9 cellular contexts compared by ENCODE assay signal in genomic region chr14:59964251-59965007, GRCh38. TPM values are rescaled to one million over a fixed set of nuclear protein-coding genes. Genes with fewer than 3 reads are reported as not detected.
DNase-seq lines count a peak whose midpoint lies in the region; ATAC-seq and TF ChIP-seq lines count a peak whose summit lies in the region.
"Had no signal": no experiment of that assay in that cellular context is flagged by ENCODE, and none has a peak within 500 bp of the region (broad histone marks: within the 10 kb centered on the region; RNA-seq: fewer than 3 reads in every experiment).

No MANE protein-coding gene starts in this region.

- H3K4me3 ChIP-seq in HCT116 (replicated peaks in 1 of 2; ENCODE audit: low read depth in 1 of 2, low read length in 2 of 2) (no peak overlapping the region), ovary (no peak overlapping the region)

- peak overlapping the region; percentile 86 to 99 (median 88) for H3K4me3 Mint-ChIP-seq in naive thymus-derived CD8-positive, alpha-beta T cell

- peak overlapping the region; percentile 89 to 98 (median 95) for H3K27ac Mint-ChIP-seq in naive thymus-derived CD8-positive, alpha-beta T cell

- H3K27me3 ChIP-seq in HCT116 (ENCODE audit: insufficient read depth, low read length) (no peaks in the 10 kb centered on the region), ovary (no peaks in the 10 kb centered on the region)

- H3K4me2 ChIP-seq in HCT116 (ENCODE audit: low read length): no peak overlapping the region

- POLR2A ChIA-PET in HCT116 (lab: Charles Lee): no interaction called here
- POLR2A ChIA-PET in naive thymus-derived CD8-positive, alpha-beta T cell (lab: Charles Lee): interaction anchor here (1.0 to 2.8 kb wide), 8 partner anchors 84 to 284 kb away, joined by 3 to 14 read pairs (median 6); partner anchors contain the start of genes DHRS7, PCNX4 and PPM1A

- no peak for TF ChIP-seq EP300 in ovary (IDR thresholded peaks at IDR 0.05)

- 0 out of 2 replicates have a peak, but pooled peaks cover 3% of the 10 kb centered on the region for H3K9me2 ChIP-seq in HCT116 (ENCODE audit: insufficient read depth)

- no peak for TF ChIP-seq RAD21 in HCT116 (IDR thresholded peaks at IDR 0.05; ENCODE audit: low read depth)

- H3K9me3 ChIP-seq in HCT116 (ENCODE audit: control insufficient read depth in 1 of 2, insufficient read depth in 1 of 2, low read depth in 1 of 2, low read length in 2 of 2): no peaks in the 10 kb centered on the region
- H3K9me3 ChIP-seq in ovary: no peaks in the 10 kb centered on the region

- no peak overlapping the region for H3K27ac ChIP-seq in HCT116 (ENCODE audit: low read depth, low read length)
- H3K27ac ChIP-seq in ovary: no peak overlapping the region

- peaks cover 0 to 9% (median 6%) of the 10 kb centered on the region in 3 donors for H3K36me3 Mint-ChIP-seq in naive thymus-derived CD8-positive, alpha-beta T cell

- peaks cover 12 to 19% (median 14%) of the 10 kb centered on the region in 4 donors for H3K4me1 Mint-ChIP-seq in naive thymus-derived CD8-positive, alpha-beta T cell

- intact Hi-C loops in HCT116 (cut with micrococcal nuclease) (loop anchor here (1.0 to 10.0 kb wide), 3 partner anchors 203 to 1290 kb away; partner anchors contain the start of gene DHRS7), ovary (cut with DNase I) (loop anchor here in 3 of 4 donors (5.0 to 10.0 kb wide), 2 partner anchors 220 to 223 kb away; no protein-coding TSS in a partner anchor)

- peak overlapping the region; percentile 39 for H2AFZ ChIP-seq in HCT116 (ENCODE audit: low read depth, low read length, poor library complexity, severe bottlenecking)

- no peak overlapping the region for H3K9ac ChIP-seq in HCT116 (ENCODE audit: low read length)

- no peak for TF ChIP-seq CTCF in HCT116 (IDR thresholded peaks at IDR 0.05 in 2 of 3, conservative IDR thresholded peaks at IDR 0.05 in 1 of 3; ENCODE audit: borderline replicate concordance in 1 of 3, insufficient read depth in 1 of 3, low read depth in 2 of 3, low read length in 2 of 3)
- no peak for TF ChIP-seq CTCF in ovary (IDR thresholded peaks at IDR 0.05)

- RAD21 ChIA-PET in HCT116 (lab: Charles Lee; ENCODE audit: low non-redundant PET in 1 of 2, low total read pairs in 2 of 2, uncharacterized antibody in 2 of 2, unreplicated experiment in 2 of 2): no interaction called here

- TF ChIP-seq POLR2A in HCT116 (IDR thresholded peaks at IDR 0.05; ENCODE audit: borderline replicate concordance, extremely low read depth, insufficient read depth, insufficient read length) (no peak), ovary (IDR thresholded peaks at IDR 0.05) (no peak)

- WGBS in ovary, 3 donors: 61 to 72% (median 61%) methylated on average over 5 of the region's 5 CpGs

- CTCF ChIA-PET in HCT116 (lab: Charles Lee): interaction anchor here (0.9 to 4.2 kb wide), 13 partner anchors 11 to 598 kb away, joined by 3 to 38 read pairs (median 5); no protein-coding TSS in a partner anchor

- ATAC-seq in GM18858 (IDR thresholded peaks at IDR 0.05; ENCODE audit: unreplicated experiment) (peak; percentile 14), HCT116 (peak; percentile 49), SK-N-SH treated with all-trans-retinoic acid at 6 μM for 48 hours (peak; percentile 21)
- ATAC-seq in naive thymus-derived CD8-positive, alpha-beta T cell: peak; percentile 61 to 69

- no peaks in the 10 kb centered on the region for H4K20me1 ChIP-seq in HCT116 (ENCODE audit: insufficient read depth)

- H3K9me3 Mint-ChIP-seq in naive thymus-derived CD8-positive, alpha-beta T cell: peaks cover 0 to 9% (median 0%) of the 10 kb centered on the region in 9 donors

- DNase-seq in HCT116 (ENCODE audit: low read depth, low spot score) (no peak), 8988T (no peak), NCI-H1436 (lab: John Stamatoyannopoulos, UW) (no peak), ovary (no peak)
- DNase-seq in naive thymus-derived CD8-positive, alpha-beta T cell: peak in 4 of 10 donors; percentile 12 to 51 (median 28)
- DNase-seq in stimulated activated CD4-positive, alpha-beta T cell treated with anti-CD3 and anti-CD28 coated beads, Interleukin-2, amount 100 ng/mL, for 48 hours: no peak

- peaks cover 0 to 4% of the 10 kb centered on the region in 2 experiments; a peak in 1 of 4 replicates for H3K4me1 ChIP-seq in HCT116 (ENCODE audit: control insufficient read depth in 1 of 2, insufficient read depth in 2 of 2, low read length in 2 of 2)
- no peaks in the 10 kb centered on the region for H3K4me1 ChIP-seq in ovary (ENCODE audit: insufficient read depth)

- no TSS peak for BruUV-seq in HCT116 (replicated peaks; lab: Mats Ljungman, UMichigan)

- H3K36me3 ChIP-seq in HCT116 (ENCODE audit: control insufficient read depth in 1 of 2, insufficient read depth in 2 of 2, low read length in 2 of 2) (no peaks in the 10 kb centered on the region), ovary (no peaks in the 10 kb centered on the region)

- no peaks in the 10 kb centered on the region for H3K79me2 ChIP-seq in HCT116 (ENCODE audit: insufficient read depth, low read length)

- H3K27me3 Mint-ChIP-seq in naive thymus-derived CD8-positive, alpha-beta T cell: peaks cover 0 to 2% (median 0%) of the 10 kb centered on the region in 5 donors

TF ChIP-seq in HCT116, 20 proteins besides CTCF, POLR2A, EP300 and RAD21 (continues in another document):
- TF ChIP-seq REST (IDR thresholded peaks at IDR 0.05; ENCODE audit: low read depth) (no peak), CBX3 (IDR thresholded peaks at IDR 0.05; ENCODE audit: low read depth) (no peak), EGR1 (IDR thresholded peaks at IDR 0.05; ENCODE audit: low read depth) (no peak), ELF1 (IDR thresholded peaks at IDR 0.05; ENCODE audit: borderline replicate concordance, low read depth) (no peak), POLR2AphosphoS5 (IDR thresholded peaks at IDR 0.05; ENCODE audit: low read depth, low read length) (no peak), ZNF274 (IDR thresholded peaks at IDR 0.05; ENCODE audit: low read depth, low read length) (no peak), TCF7L2 (IDR thresholded peaks at IDR 0.05; ENCODE audit: borderline replicate concordance, extremely low read depth, insufficient read depth, insufficient read length) (no peak)

TF ChIP-seq in SK-N-SH treated with all-trans-retinoic acid at 6 μM for 48 hours, 23 proteins besides CTCF, POLR2A, EP300 and RAD21:
- TF ChIP-seq ZNF70 (CRISPR knock-in tag; IDR thresholded peaks at IDR 0.05): no peak
- no peak for TF ChIP-seq TCF4 (CRISPR knock-in tag; IDR thresholded peaks at IDR 0.05; ENCODE audit: borderline replicate concordance)
- TF ChIP-seq RARB (CRISPR knock-in tag; IDR thresholded peaks at IDR 0.05): no peak
- TF ChIP-seq GLIS3 (CRISPR knock-in tag; IDR thresholded peaks at IDR 0.05): no peak
- TF ChIP-seq ZFP30 (CRISPR knock-in tag; IDR thresholded peaks at IDR 0.05): no peak
- TF ChIP-seq CSRNP3 (CRISPR knock-in tag; IDR thresholded peaks at IDR 0.05): no peak
- TF ChIP-seq OSR1 (CRISPR knock-in tag; IDR thresholded peaks at IDR 0.05): no peak
- no peak for TF ChIP-seq ARNTL (CRISPR knock-in tag; IDR thresholded peaks at IDR 0.05; ENCODE audit: borderline replicate concordance, low read depth)
- no peak for TF ChIP-seq CREB5 (CRISPR knock-in tag; IDR thresholded peaks at IDR 0.05; ENCODE audit: low read depth)
- no peak for TF ChIP-seq ZC3H10 (CRISPR knock-in tag; IDR thresholded peaks at IDR 0.05)
- TF ChIP-seq PPARA (CRISPR knock-in tag; IDR thresholded peaks at IDR 0.05; ENCODE audit: borderline replicate concordance): no peak
- no peak for TF ChIP-seq ISL1 (CRISPR knock-in tag; IDR thresholded peaks at IDR 0.05)

RNA-seq across cellular contexts. Expression of gene LRRC9, which starts 44.5 kb away (rescaled TPM):
- total RNA-seq in HCT116 (2021; ENCODE audit: unreplicated experiment) (not detected), ovary (under 1 TPM in 3 of 7 donors, not detected in 4; 0.15 to 0.62 (median 0.57) TPM)
- not detected in 2 replicates for polyA plus RNA-seq in HCT116 (2012)
- not detected for total RNA-seq in naive thymus-derived CD8-positive, alpha-beta T cell
- not detected for polyA plus RNA-seq in naive thymus-derived CD8-positive, alpha-beta T cell
- not detected for polyA plus RNA-seq in ovary
- polyA plus RNA-seq: keratinocyte had no signal

Comparison
In these comparisons a context has a peak if more than half of its experiments do, and no peak if none do; other contexts are left out.
1. ATAC-seq: peak in every context shown above with its lines; median percentile 65 in naive thymus-derived CD8-positive, alpha-beta T cell; 49 in HCT116; 21 in SK-N-SH treated with all-trans-retinoic acid at 6 μM for 48 hours; 14 in GM18858.